In genomic region chr15:31847961-31848360, GRCh38 we compare ENCODE assay signal across 32 cellular contexts.
"Had no signal": no experiment of that assay in that cellular context is flagged by ENCODE, and none has a peak within 500 bp of the region (broad histone marks: within the 10 kb centered on the region; RNA-seq: fewer than 3 reads in every experiment).

No MANE protein-coding gene starts in this region.

- H3K36me3 ChIP-seq: brain microvascular endothelial cell, MG63, WERI-Rb-1 had no signal

- H3K4me2 ChIP-seq: PC-9 had no signal

- H3K27me3 ChIP-seq: brain microvascular endothelial cell, MG63 had no signal

- H3K27ac ChIP-seq: brain microvascular endothelial cell, PC-9, RWPE1, WERI-Rb-1 had no signal

- DNase-seq: activated CD4-positive, alpha-beta memory T cell treated with anti-CD3 and anti-CD28 coated beads, Interleukin-2, amount 10 ng/mL, durations not matched to agents 7 days and 5 days; activated CD4-positive, alpha-beta T cell treated with anti-CD3 and anti-CD28 coated beads for 1 hour; activated CD4-positive, alpha-beta T cell treated with anti-CD3 and anti-CD28 coated beads for 48 hours; activated CD4-positive, CD25-positive, alpha-beta regulatory T cell; activated CD8-positive, alpha-beta memory T cell treated with anti-CD3 and anti-CD28 coated beads for 24 hours; activated CD8-positive, alpha-beta memory T cell treated with anti-CD3 and anti-CD28 coated beads, Interleukin-2, amount 10 ng/mL, durations not matched to agents 7 days and 5 days; activated CD8-positive, alpha-beta memory T cell treated with anti-CD3 and anti-CD28 coated beads, Interleukin-2, amount 50 U/mL, for 48 hours; activated effector memory CD4-positive, alpha-beta T cell treated with Interleukin-2 at 50 U/mL for 16 hours; activated naive CD4-positive, alpha-beta T cell treated with anti-CD3 and anti-CD28 coated beads, Interleukin-2, amount 10 ng/mL, durations not matched to agents 7 days and 5 days; activated naive CD8-positive, alpha-beta T cell treated with anti-CD3 and anti-CD28 coated beads, Interleukin-2, amount 50 U/mL, for 24 hours; activated T-cell treated with anti-CD3 and anti-CD28 coated beads, Interleukin-2, amount 50 U/mL, for 48 hours; aorta; brain microvascular endothelial cell; Kasumi-1; KG1; MG63; MV-4-11; NCI-H1092; NCI-H146; NCI-H187; NCI-H2029 treated with DMSO at 0.1 percent for 48 hours; NCI-H2107; NCI-H2171; NCI-H510A; NCI-H526; NCI-H748 treated with DMSO at 0.1 percent for 48 hours; PC-9; Right ventricle myocardium superior; SW 1271; T1000; WERI-Rb-1 had no signal

- H3K4me3 ChIP-seq: MG63, PC-9 had no signal

- H3K9me3 ChIP-seq: MG63 had no signal
